In the genomic region with DNA sequence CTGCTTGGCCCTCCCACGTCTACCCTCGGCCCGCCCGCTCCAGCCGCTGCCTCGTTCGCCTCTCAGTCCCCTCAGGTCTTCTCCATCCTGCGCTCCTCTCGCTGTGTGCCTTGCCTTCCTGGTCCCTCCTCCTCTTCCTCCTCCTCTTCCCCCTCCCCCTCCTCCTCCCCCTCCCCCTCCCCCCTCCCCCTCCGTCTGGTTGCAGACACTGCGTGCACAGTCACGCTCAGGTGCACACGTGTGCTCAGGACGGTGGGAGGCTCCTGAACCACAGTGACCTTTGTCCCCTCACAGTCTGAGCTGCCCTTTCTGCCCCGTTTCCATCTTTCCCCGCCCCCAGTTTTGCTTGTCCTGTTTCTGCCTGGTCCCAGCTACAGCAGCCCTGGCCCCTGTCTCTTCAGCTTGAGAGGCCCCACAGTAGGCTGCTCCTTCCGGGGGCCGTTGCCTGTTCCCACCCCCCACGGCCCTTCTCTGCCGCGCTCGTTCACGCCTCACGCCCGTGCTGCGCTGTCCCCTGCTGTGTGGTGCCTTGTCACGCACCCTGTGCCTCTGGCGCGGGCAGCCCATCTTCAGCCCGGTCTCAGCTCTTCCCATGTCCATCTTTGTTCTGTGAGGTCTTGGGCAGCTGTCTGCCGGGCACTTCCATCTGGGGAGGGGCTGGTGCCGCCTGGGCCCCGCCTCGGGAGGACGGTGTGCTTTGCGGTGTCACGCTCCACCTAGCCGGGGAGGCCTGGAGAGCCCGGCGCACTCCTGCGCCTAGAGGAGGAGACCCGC, we compare ENCODE assay signal across 18 cellular contexts. TPM values are rescaled to one million over a fixed set of nuclear protein-coding genes. Genes with fewer than 3 reads are reported as not detected.
A peak's percentile ranks its signal among the peaks of the same experiment; 100 is the strongest.
DNase-seq lines count a peak whose midpoint lies in the region; ATAC-seq, FAIRE-seq and TF ChIP-seq lines count a peak whose summit lies in the region.
"Had no signal": no experiment of that assay in that cellular context is flagged by ENCODE, and none has a peak within 500 bp of the region (broad histone marks: within the 10 kb centered on the region; RNA-seq: fewer than 3 reads in every experiment).

No MANE protein-coding gene starts in this region.

- H3K56ac ChIP-seq in H1 (replicated peaks; ENCODE audit: insufficient read length, low read depth, low read length), result no peak overlapping the region

- TF ChIP-seq CTCF in H1 (IDR thresholded peaks at IDR 0.05; ENCODE audit: control extremely low read depth in 1 of 3, insufficient read depth in 1 of 3, low read depth in 1 of 3, low read length in 3 of 3), result no peak
- no peak for TF ChIP-seq CTCF in right lobe of liver (IDR thresholded peaks at IDR 0.05)

- H3K27me3 Mint-ChIP-seq in activated naive CD8-positive, alpha-beta T cell treated with anti-CD3 and anti-CD28 coated beads, Interleukin-2, amount 10 ng/mL, durations not matched to agents 7 days and 5 days, result no peaks in the 10 kb centered on the region
- H3K27me3 Mint-ChIP-seq in activated naive CD8-positive, alpha-beta T cell treated with anti-CD3 and anti-CD28 coated beads, Interleukin-2, amount 50 U/mL, for 24 hours, result no peaks in the 10 kb centered on the region
- H3K27me3 Mint-ChIP-seq: activated naive CD4-positive, alpha-beta T cell treated with anti-CD3 and anti-CD28 coated beads, Interleukin-2, amount 10 ng/mL, durations not matched to agents 7 days and 5 days; naive thymus-derived CD8-positive, alpha-beta T cell had no signal

- no peak overlapping the region for H4K91ac ChIP-seq in H1 (replicated peaks; ENCODE audit: insufficient read length, low read length)

- intact Hi-C loops in right lobe of liver (cut with DNase I), result no loop called here

- no peak for ATAC-seq in activated naive CD8-positive, alpha-beta T cell treated with anti-CD3 and anti-CD28 coated beads, Interleukin-2, amount 10 ng/mL, durations not matched to agents 7 days and 5 days (ENCODE audit: low read depth)
- no peak for ATAC-seq in activated naive CD8-positive, alpha-beta T cell treated with anti-CD3 and anti-CD28 coated beads, Interleukin-2, amount 50 U/mL, for 24 hours
- peak; percentile 73 to 90 (median 76) for ATAC-seq in right lobe of liver
- no peak for ATAC-seq in activated naive CD4-positive, alpha-beta T cell treated with anti-CD3 and anti-CD28 coated beads, Interleukin-2, amount 50 U/mL, for 72 hours
- ATAC-seq: naive thymus-derived CD8-positive, alpha-beta T cell had no signal

- H2BK120ac ChIP-seq in H1 (replicated peaks; ENCODE audit: low read depth, low read length), result no peak overlapping the region

- no peak overlapping the region for H3K4ac ChIP-seq in H1 (replicated peaks; ENCODE audit: insufficient read length, low read depth, low read length)

- 96% methylated on average over 37 of the region's 42 CpGs; no CpG with 5 or more reads in 1 of the 2 experiments for WGBS in H1 (ENCODE audit: extremely low coverage in 1 of 2, insufficient coverage in 1 of 2, insufficient read length in 1 of 2, insufficient replicate concordance in 2 of 2, low coverage in 1 of 2, low lambda C conversion rate in 2 of 2, missing lambda C conversion rate in 1 of 2), 2 experiments
- 64% methylated on average over 22 of the region's 42 CpGs for WGBS in right lobe of liver (ENCODE audit: insufficient coverage, low coverage, low lambda C conversion rate, missing lambda C conversion rate)

- H3K23ac ChIP-seq in H1 (ENCODE audit: insufficient read length), result no peak overlapping the region

- peak overlapping the region; percentile 49; the same call in 1 of the 2 replicates for H2BK5ac ChIP-seq in H1 (ENCODE audit: low read depth, low read length)

- H3K4me3 Mint-ChIP-seq in activated naive CD8-positive, alpha-beta T cell treated with anti-CD3 and anti-CD28 coated beads, Interleukin-2, amount 10 ng/mL, durations not matched to agents 7 days and 5 days, result no peak overlapping the region
- no peak overlapping the region for H3K4me3 Mint-ChIP-seq in activated naive CD8-positive, alpha-beta T cell treated with anti-CD3 and anti-CD28 coated beads, Interleukin-2, amount 50 U/mL, for 24 hours
- H3K4me3 Mint-ChIP-seq: activated naive CD4-positive, alpha-beta T cell treated with anti-CD3 and anti-CD28 coated beads, Interleukin-2, amount 10 ng/mL, durations not matched to agents 7 days and 5 days; naive thymus-derived CD8-positive, alpha-beta T cell had no signal

- H2BK12ac ChIP-seq in H1 (ENCODE audit: low read depth, low read length), result no peak overlapping the region

- TF ChIP-seq POLR2A in H1 (IDR thresholded peaks at IDR 0.05; ENCODE audit: control extremely low read depth in 1 of 2, low read depth in 2 of 2, low read length in 2 of 2), result no peak
- TF ChIP-seq POLR2A in right lobe of liver (IDR thresholded peaks at IDR 0.05), result no peak
- TF ChIP-seq POLR2A in erythroblast (IDR thresholded peaks at IDR 0.05; ENCODE audit: low read length), result no peak

- no peak overlapping the region for H3K14ac ChIP-seq in H1 (ENCODE audit: insufficient read length)

- H3K9me3 ChIP-seq in H1 (ENCODE audit: insufficient read depth in 2 of 2, low read depth in 1 of 2, low read length in 1 of 2), result no peaks in the 10 kb centered on the region
- H3K9me3 ChIP-seq in right lobe of liver, result no peaks in the 10 kb centered on the region
- H3K9me3 ChIP-seq: spleen, testis had no signal

- H3K27ac ChIP-seq in H1 (ENCODE audit: low read depth, low read length), result no peak overlapping the region
- H3K27ac ChIP-seq in right lobe of liver, result peak overlapping the region in 2 of 3 donors; percentile 37 to 62
- H3K27ac ChIP-seq: testis had no signal

- POLR2A ChIA-PET in activated naive CD8-positive, alpha-beta T cell treated with anti-CD3 and anti-CD28 coated beads, Interleukin-2, amount 10 ng/mL, durations not matched to agents 7 days and 5 days (lab: Charles Lee), result interaction anchor here (0.6 kb wide), 1 partner anchor 354 kb away, joined by 5 read pairs; no protein-coding TSS in a partner anchor
- POLR2A ChIA-PET in H1 (lab: Charles Lee; ENCODE audit: partially characterized antibody), result interaction anchor here (0.7 to 1.2 kb wide), 2 partner anchors 11 to 12 kb away, joined by 3 to 5 read pairs; no protein-coding TSS in a partner anchor

- H3K27me3 ChIP-seq in H1 (replicated peaks in 1 of 4; ENCODE audit: control insufficient read depth in 3 of 4, extremely low read depth in 1 of 4, insufficient read depth in 3 of 4, low read length in 3 of 4) (no peaks in the 10 kb centered on the region), right lobe of liver (no peaks in the 10 kb centered on the region)
- H3K27me3 ChIP-seq: spleen, testis had no signal

- DNase-seq in activated naive CD8-positive, alpha-beta T cell treated with anti-CD3 and anti-CD28 coated beads, Interleukin-2, amount 10 ng/mL, durations not matched to agents 7 days and 5 days, result no peak
- DNase-seq in activated naive CD8-positive, alpha-beta T cell treated with anti-CD3 and anti-CD28 coated beads, Interleukin-2, amount 50 U/mL, for 24 hours, result no peak
- DNase-seq in H1 (ENCODE audit: low read depth in 1 of 2, low spot score in 2 of 2) (no peak), right lobe of liver (peak; percentile 54 to 83 (median 67)), erythroblast (lab: John Stamatoyannopoulos, UW) (no peak), RPMI8226 (no peak), hepatic stellate cell (ENCODE audit: low spot score) (no peak)
- no peak for DNase-seq in activated naive CD4-positive, alpha-beta T cell treated with anti-CD3 and anti-CD28 coated beads, Interleukin-2, amount 50 U/mL, for 72 hours (ENCODE audit: low spot score in 2 of 2)
- DNase-seq: activated CD4-positive, alpha-beta T cell treated with anti-CD3 and anti-CD28 coated beads, Interleukin-2, amount 50 U/mL, for 48 hours; activated naive CD4-positive, alpha-beta T cell treated with anti-CD3 and anti-CD28 coated beads, Interleukin-2, amount 10 ng/mL, durations not matched to agents 7 days and 5 days; dermis blood vessel endothelial cell; DND-41; mesenchymal stem cell; naive thymus-derived CD8-positive, alpha-beta T cell; posterior cingulate gyrus; spleen; testis had no signal

- peak overlapping the region; percentile 51 for H3K27ac Mint-ChIP-seq in activated naive CD8-positive, alpha-beta T cell treated with anti-CD3 and anti-CD28 coated beads, Interleukin-2, amount 10 ng/mL, durations not matched to agents 7 days and 5 days
- H3K27ac Mint-ChIP-seq in activated naive CD8-positive, alpha-beta T cell treated with anti-CD3 and anti-CD28 coated beads, Interleukin-2, amount 50 U/mL, for 24 hours, result no peak overlapping the region
- H3K27ac Mint-ChIP-seq in activated naive CD4-positive, alpha-beta T cell treated with anti-CD3 and anti-CD28 coated beads, Interleukin-2, amount 50 U/mL, for 72 hours, result no peak overlapping the region
- H3K27ac Mint-ChIP-seq: activated naive CD4-positive, alpha-beta T cell treated with anti-CD3 and anti-CD28 coated beads, Interleukin-2, amount 10 ng/mL, durations not matched to agents 7 days and 5 days had no signal

- H3K36me3 ChIP-seq in H1 (ENCODE audit: control insufficient read depth in 2 of 4, insufficient read depth in 4 of 4, low read length in 3 of 4), result peaks cover 37 to 80% (median 70%) of the 10 kb centered on the region in 4 experiments
- H3K36me3 ChIP-seq in right lobe of liver, result peaks cover 0 to 44% (median 22%) of the 10 kb centered on the region in 4 donors

- H3K36me3 Mint-ChIP-seq in activated naive CD8-positive, alpha-beta T cell treated with anti-CD3 and anti-CD28 coated beads, Interleukin-2, amount 10 ng/mL, durations not matched to agents 7 days and 5 days, result peaks cover 17% of the 10 kb centered on the region
- H3K36me3 Mint-ChIP-seq in activated naive CD8-positive, alpha-beta T cell treated with anti-CD3 and anti-CD28 coated beads, Interleukin-2, amount 50 U/mL, for 24 hours (ENCODE audit: low read depth), result peaks cover 41% of the 10 kb centered on the region
- H3K36me3 Mint-ChIP-seq in activated naive CD4-positive, alpha-beta T cell treated with anti-CD3 and anti-CD28 coated beads, Interleukin-2, amount 50 U/mL, for 72 hours, result peaks cover 11 to 17% of the 10 kb centered on the region in 2 donors

- no peak overlapping the region for H3K4me2 ChIP-seq in H1 (ENCODE audit: insufficient read depth in 1 of 2, low read depth in 2 of 2, low read length in 2 of 2)

- no peak overlapping the region for H2BK15ac ChIP-seq in H1 (ENCODE audit: low read length)

- peaks cover 11% of the 10 kb centered on the region for H3K79me1 ChIP-seq in H1 (ENCODE audit: low read depth, low read length)

- H2AFZ ChIP-seq in H1 (ENCODE audit: low read length), result no peak overlapping the region

- peaks cover 37 to 44% of the 10 kb centered on the region in 2 experiments for H4K20me1 ChIP-seq in H1 (replicated peaks in 1 of 2; ENCODE audit: control insufficient read depth in 1 of 2, insufficient read depth in 2 of 2, low read length in 2 of 2)

- H3K4me1 ChIP-seq in H1 (replicated peaks in 1 of 4; ENCODE audit: control insufficient read depth in 3 of 4, insufficient read depth in 4 of 4, low read length in 3 of 4) (peaks cover 0 to 3% (median 0%) of the 10 kb centered on the region in 4 experiments; a peak in 1 of 7 replicates), right lobe of liver (peaks cover 0 to 21% (median 11%) of the 10 kb centered on the region in 4 donors)

- no peak overlapping the region for H2AK5ac ChIP-seq in H1 (ENCODE audit: low read depth, low read length)

- no peak overlapping the region for H2BK20ac ChIP-seq in H1 (ENCODE audit: low read length)

- H4K5ac ChIP-seq in H1 (ENCODE audit: insufficient read length, low read depth, low read length), result no peak overlapping the region

- H3K79me2 ChIP-seq in H1 (ENCODE audit: control insufficient read depth in 1 of 2, insufficient read depth in 2 of 2, low read length in 2 of 2), result peaks cover 0 to 62% of the 10 kb centered on the region in 2 experiments; a peak in 3 of 4 replicates

- H3K4me3 ChIP-seq in H1 (ENCODE audit: extremely low read depth in 1 of 4, insufficient read depth in 2 of 4, low read depth in 3 of 4, low read length in 4 of 4) (no peak overlapping the region), right lobe of liver (peak overlapping the region in 1 of 3 donors; percentile 10)
- H3K4me3 ChIP-seq: spleen, testis had no signal

- H3K9me3 Mint-ChIP-seq in activated naive CD8-positive, alpha-beta T cell treated with anti-CD3 and anti-CD28 coated beads, Interleukin-2, amount 10 ng/mL, durations not matched to agents 7 days and 5 days, result no peaks in the 10 kb centered on the region
- H3K9me3 Mint-ChIP-seq in activated naive CD8-positive, alpha-beta T cell treated with anti-CD3 and anti-CD28 coated beads, Interleukin-2, amount 50 U/mL, for 24 hours, result no peaks in the 10 kb centered on the region
- H3K9me3 Mint-ChIP-seq in activated naive CD4-positive, alpha-beta T cell treated with anti-CD3 and anti-CD28 coated beads, Interleukin-2, amount 50 U/mL, for 72 hours, result no peaks in the 10 kb centered on the region
- H3K9me3 Mint-ChIP-seq: activated naive CD4-positive, alpha-beta T cell treated with anti-CD3 and anti-CD28 coated beads, Interleukin-2, amount 10 ng/mL, durations not matched to agents 7 days and 5 days; naive thymus-derived CD8-positive, alpha-beta T cell had no signal

- H3K18ac ChIP-seq in H1 (ENCODE audit: extremely low read depth, low read length), result no peak overlapping the region

- TF ChIP-seq EP300 in H1 (IDR thresholded peaks at IDR 0.05; ENCODE audit: borderline replicate concordance in 1 of 2, low read depth in 2 of 2, low read length in 2 of 2), result no peak

- peaks cover 3% of the 10 kb centered on the region for H3K4me1 Mint-ChIP-seq in activated naive CD8-positive, alpha-beta T cell treated with anti-CD3 and anti-CD28 coated beads, Interleukin-2, amount 10 ng/mL, durations not matched to agents 7 days and 5 days
- H3K4me1 Mint-ChIP-seq in activated naive CD8-positive, alpha-beta T cell treated with anti-CD3 and anti-CD28 coated beads, Interleukin-2, amount 50 U/mL, for 24 hours, result no peaks in the 10 kb centered on the region
- H3K4me1 Mint-ChIP-seq: activated naive CD4-positive, alpha-beta T cell treated with anti-CD3 and anti-CD28 coated beads, Interleukin-2, amount 10 ng/mL, durations not matched to agents 7 days and 5 days had no signal

- CTCF ChIA-PET in H1 (lab: Charles Lee; ENCODE audit: partially characterized antibody), result interaction anchor here (1.0 to 1.4 kb wide), 2 partner anchors 11 to 13 kb away, joined by 3 to 6 read pairs; no protein-coding TSS in a partner anchor

- H4K8ac ChIP-seq in H1 (ENCODE audit: extremely low read depth, insufficient read depth, low read length), result peak overlapping the region; percentile 31; the same call in 1 of the 2 replicates

- H3K23me2 ChIP-seq in H1 (ENCODE audit: low read depth, low read length), result no peaks in the 10 kb centered on the region

- no peak for TF ChIP-seq RAD21 in H1 (IDR thresholded peaks at IDR 0.05 in 1 of 2, conservative IDR thresholded peaks at IDR 0.05 in 1 of 2; ENCODE audit: low read depth in 2 of 2, low read length in 2 of 2)

- H3K9ac ChIP-seq in H1 (replicated peaks in 1 of 4; ENCODE audit: extremely low read depth in 1 of 4, low read depth in 3 of 4, low read length in 3 of 4), result no peak overlapping the region

- FAIRE-seq in H1 (lab: Jason Lieb, UNC), result no peak
- FAIRE-seq: A204.1 had no signal

RNA-seq across cellular contexts. Expression of a gene that starts 13.8 kb away (rescaled TPM):
- total RNA-seq in activated naive CD8-positive, alpha-beta T cell treated with anti-CD3 and anti-CD28 coated beads, Interleukin-2, amount 10 ng/mL, durations not matched to agents 7 days and 5 days, result 1,000 to 10,000 TPM; 1,438 to 1,457 TPM
- 1,562 and 1,589 TPM in 2 replicates for total RNA-seq in H1 (2021; fragmentation: NEBNext Ultra II Directional; extraction: Animal tissue kit (Norgen Biotek cat#: 25700))
- 3,890 and 4,770 TPM in 2 replicates for polyA plus RNA-seq in H1 (2011; rRNA removed)
- polyA plus RNA-seq in H1 (2011; cell fraction: cytosol; rRNA removed), result 4,361 TPM
- polyA plus RNA-seq in H1 (2011; cell fraction: nucleus; rRNA removed), result 2,705 TPM
- 2,291 to 3,052 TPM (median 2,740 TPM) in 4 replicates for polyA plus RNA-seq in H1 (2012, experiment 1 of 2)
- polyA plus RNA-seq in H1 (2012, experiment 2 of 2), result 8,937 TPM
- 2,700 TPM for polyA plus RNA-seq in H1 (2013, experiment 1 of 2)
- polyA plus RNA-seq in H1 (2013, experiment 2 of 2), result 2,703 TPM
- polyA minus RNA-seq in H1 (2011; rRNA and poly(A)+ RNA removed), result 313 and 344 TPM in 2 replicates
- 991 TPM for polyA minus RNA-seq in H1 (2011; cell fraction: cytosol; rRNA and poly(A)+ RNA removed)
- polyA minus RNA-seq in H1 (2011; cell fraction: nucleus; rRNA and poly(A)+ RNA removed), result 590 TPM
- 1,000 to 10,000 TPM in 2 of 6 experiments, 100 to 1,000 TPM in 4; 334 to 1,615 (median 355) TPM for total RNA-seq in right lobe of liver
- 1,000 to 10,000 TPM; 1,495 to 1,747 TPM for total RNA-seq in activated naive CD4-positive, alpha-beta T cell treated with anti-CD3 and anti-CD28 coated beads, Interleukin-2, amount 50 U/mL, for 72 hours

RNA-seq across cellular contexts. Expression of a gene that starts 17.0 kb away (rescaled TPM):
- 100 to 1,000 TPM; 214 to 217 TPM for total RNA-seq in activated naive CD8-positive, alpha-beta T cell treated with anti-CD3 and anti-CD28 coated beads, Interleukin-2, amount 10 ng/mL, durations not matched to agents 7 days and 5 days
- 341 and 343 TPM in 2 replicates for total RNA-seq in H1 (2021; fragmentation: NEBNext Ultra II Directional; extraction: Animal tissue kit (Norgen Biotek cat#: 25700))
- 79.6 and 139 TPM in 2 replicates for polyA plus RNA-seq in H1 (2011; rRNA removed)
- polyA plus RNA-seq in H1 (2011; cell fraction: cytosol; rRNA removed), result 146 TPM
- 154 TPM for polyA plus RNA-seq in H1 (2011; cell fraction: nucleus; rRNA removed)
- polyA plus RNA-seq in H1 (2012, experiment 1 of 2), result 141 to 222 TPM (median 192 TPM) in 4 replicates
- 169 TPM for polyA plus RNA-seq in H1 (2012, experiment 2 of 2)
- polyA plus RNA-seq in H1 (2013, experiment 1 of 2), result 192 TPM
- 197 TPM for polyA plus RNA-seq in H1 (2013, experiment 2 of 2)
- 44.1 and 52.1 TPM in 2 replicates for polyA minus RNA-seq in H1 (2011; rRNA and poly(A)+ RNA removed)
- 81.1 TPM for polyA minus RNA-seq in H1 (2011; cell fraction: cytosol; rRNA and poly(A)+ RNA removed)
- 59.0 TPM for polyA minus RNA-seq in H1 (2011; cell fraction: nucleus; rRNA and poly(A)+ RNA removed)
- total RNA-seq in right lobe of liver, result 10 to 100 TPM; 22.3 to 50.9 (median 42.2) TPM
- 100 to 1,000 TPM; 194 to 298 TPM for total RNA-seq in activated naive CD4-positive, alpha-beta T cell treated with anti-CD3 and anti-CD28 coated beads, Interleukin-2, amount 50 U/mL, for 72 hours

RNA-seq across cellular contexts. Expression of a gene that starts 23.0 kb away (rescaled TPM):
- total RNA-seq in activated naive CD8-positive, alpha-beta T cell treated with anti-CD3 and anti-CD28 coated beads, Interleukin-2, amount 10 ng/mL, durations not matched to agents 7 days and 5 days, result 10 to 100 TPM; 17.9 to 18.9 TPM
- total RNA-seq in H1 (2021; fragmentation: NEBNext Ultra II Directional; extraction: Animal tissue kit (Norgen Biotek cat#: 25700)), result 17.2 TPM in 2 replicates
- polyA plus RNA-seq in H1 (2011; rRNA removed), result 35.6 and 45.3 TPM in 2 replicates
- polyA plus RNA-seq in H1 (2011; cell fraction: cytosol; rRNA removed), result 29.1 TPM
- polyA plus RNA-seq in H1 (2011; cell fraction: nucleus; rRNA removed), result 28.0 TPM
- polyA plus RNA-seq in H1 (2012, experiment 1 of 2), result 12.3 to 28.3 TPM (median 23.6 TPM) in 4 replicates
- 21.6 TPM for polyA plus RNA-seq in H1 (2012, experiment 2 of 2)
- polyA plus RNA-seq in H1 (2013, experiment 1 of 2), result 17.8 TPM
- polyA plus RNA-seq in H1 (2013, experiment 2 of 2), result 16.9 TPM
- polyA minus RNA-seq in H1 (2011; rRNA and poly(A)+ RNA removed), result 9.2 and 9.5 TPM in 2 replicates
- polyA minus RNA-seq in H1 (2011; cell fraction: cytosol; rRNA and poly(A)+ RNA removed), result 12.3 TPM
- polyA minus RNA-seq in H1 (2011; cell fraction: nucleus; rRNA and poly(A)+ RNA removed), result 10.1 TPM
- total RNA-seq in right lobe of liver, result 100 to 1,000 TPM; 151 to 380 (median 221) TPM
- total RNA-seq in activated naive CD4-positive, alpha-beta T cell treated with anti-CD3 and anti-CD28 coated beads, Interleukin-2, amount 50 U/mL, for 72 hours, result 10 to 100 TPM in 1 of 2 donors, 1 to 10 TPM in 1; 4.2 to 30.2 TPM

RNA-seq across cellular contexts. Expression of a gene that starts 25.6 kb away (rescaled TPM):
- under 1 TPM; 0.06 to 0.11 TPM for total RNA-seq in activated naive CD8-positive, alpha-beta T cell treated with anti-CD3 and anti-CD28 coated beads, Interleukin-2, amount 10 ng/mL, durations not matched to agents 7 days and 5 days
- 3.7 and 4.1 TPM in 2 replicates for total RNA-seq in H1 (2021; fragmentation: NEBNext Ultra II Directional; extraction: Animal tissue kit (Norgen Biotek cat#: 25700))
- polyA plus RNA-seq in H1 (2011; rRNA removed), result 1.3 and 3.3 TPM in 2 replicates
- 3.6 TPM for polyA plus RNA-seq in H1 (2011; cell fraction: cytosol; rRNA removed)
- 12.1 TPM for polyA plus RNA-seq in H1 (2011; cell fraction: nucleus; rRNA removed)
- 1.2 to 2.5 TPM (median 1.6 TPM) in 4 replicates for polyA plus RNA-seq in H1 (2012, experiment 1 of 2)
- polyA plus RNA-seq in H1 (2012, experiment 2 of 2), result 0.91 TPM
- polyA plus RNA-seq in H1 (2013, experiment 1 of 2), result 0.39 TPM
- 0.31 TPM for polyA plus RNA-seq in H1 (2013, experiment 2 of 2)
- 3.3 and 4.3 TPM in 2 replicates for polyA minus RNA-seq in H1 (2011; rRNA and poly(A)+ RNA removed)
- polyA minus RNA-seq in H1 (2011; cell fraction: cytosol; rRNA and poly(A)+ RNA removed), result 7.2 TPM
- polyA minus RNA-seq in H1 (2011; cell fraction: nucleus; rRNA and poly(A)+ RNA removed), result 16.9 TPM
- total RNA-seq in right lobe of liver, result under 1 TPM in 3 of 6 experiments, not detected in 3; 0.06 to 0.13 (median 0.06) TPM
- total RNA-seq in activated naive CD4-positive, alpha-beta T cell treated with anti-CD3 and anti-CD28 coated beads, Interleukin-2, amount 50 U/mL, for 72 hours, result under 1 TPM; 0.09 to 0.14 TPM
- polyA plus RNA-seq: naive thymus-derived CD8-positive, alpha-beta T cell had no signal

RNA-seq across cellular contexts. Expression of a gene that starts 40.7 kb away (rescaled TPM):
- 100 to 1,000 TPM; 103 to 106 TPM for total RNA-seq in activated naive CD8-positive, alpha-beta T cell treated with anti-CD3 and anti-CD28 coated beads, Interleukin-2, amount 10 ng/mL, durations not matched to agents 7 days and 5 days
- total RNA-seq in H1 (2021; fragmentation: NEBNext Ultra II Directional; extraction: Animal tissue kit (Norgen Biotek cat#: 25700)), result 78.1 and 92.7 TPM in 2 replicates
- 309 and 372 TPM in 2 replicates for polyA plus RNA-seq in H1 (2011; rRNA removed)
- polyA plus RNA-seq in H1 (2011; cell fraction: cytosol; rRNA removed), result 204 TPM
- polyA plus RNA-seq in H1 (2011; cell fraction: nucleus; rRNA removed), result 149 TPM
- polyA plus RNA-seq in H1 (2012, experiment 1 of 2), result 58.9 to 109 TPM (median 96.7 TPM) in 4 replicates
- 87.9 TPM for polyA plus RNA-seq in H1 (2012, experiment 2 of 2)
- polyA plus RNA-seq in H1 (2013, experiment 1 of 2), result 55.6 TPM
- polyA plus RNA-seq in H1 (2013, experiment 2 of 2), result 56.3 TPM
- 33.3 and 46.7 TPM in 2 replicates for polyA minus RNA-seq in H1 (2011; rRNA and poly(A)+ RNA removed)
- polyA minus RNA-seq in H1 (2011; cell fraction: cytosol; rRNA and poly(A)+ RNA removed), result 97.7 TPM
- 34.6 TPM for polyA minus RNA-seq in H1 (2011; cell fraction: nucleus; rRNA and poly(A)+ RNA removed)
- 100 to 1,000 TPM in 2 of 6 experiments, 10 to 100 TPM in 4; 70.1 to 210 (median 85.0) TPM for total RNA-seq in right lobe of liver
- 100 to 1,000 TPM in 1 of 2 donors, 10 to 100 TPM in 1; 89.4 to 105 TPM for total RNA-seq in activated naive CD4-positive, alpha-beta T cell treated with anti-CD3 and anti-CD28 coated beads, Interleukin-2, amount 50 U/mL, for 72 hours

Comparison
In these comparisons a context has a peak if more than half of its experiments do, and no peak if none do; other contexts are left out.
1. ATAC-seq: peak in right lobe of liver (4 of 4); none in activated naive CD8-positive, alpha-beta T cell treated with anti-CD3 and anti-CD28 coated beads, Interleukin-2, amount 10 ng/mL, durations not matched to agents 7 days and 5 days (single experiment), activated naive CD8-positive, alpha-beta T cell treated with anti-CD3 and anti-CD28 coated beads, Interleukin-2, amount 50 U/mL, for 24 hours (single experiment) and activated naive CD4-positive, alpha-beta T cell treated with anti-CD3 and anti-CD28 coated beads, Interleukin-2, amount 50 U/mL, for 72 hours (0 of 2).
2. DNase-seq: peak in right lobe of liver (3 of 3); none in activated naive CD8-positive, alpha-beta T cell treated with anti-CD3 and anti-CD28 coated beads, Interleukin-2, amount 10 ng/mL, durations not matched to agents 7 days and 5 days (single experiment), activated naive CD8-positive, alpha-beta T cell treated with anti-CD3 and anti-CD28 coated beads, Interleukin-2, amount 50 U/mL, for 24 hours (single experiment), H1 (0 of 2), erythroblast (0 of 2), RPMI8226 (single experiment), hepatic stellate cell (single experiment) and activated naive CD4-positive, alpha-beta T cell treated with anti-CD3 and anti-CD28 coated beads, Interleukin-2, amount 50 U/mL, for 72 hours (0 of 2).